In the genomic region with DNA sequence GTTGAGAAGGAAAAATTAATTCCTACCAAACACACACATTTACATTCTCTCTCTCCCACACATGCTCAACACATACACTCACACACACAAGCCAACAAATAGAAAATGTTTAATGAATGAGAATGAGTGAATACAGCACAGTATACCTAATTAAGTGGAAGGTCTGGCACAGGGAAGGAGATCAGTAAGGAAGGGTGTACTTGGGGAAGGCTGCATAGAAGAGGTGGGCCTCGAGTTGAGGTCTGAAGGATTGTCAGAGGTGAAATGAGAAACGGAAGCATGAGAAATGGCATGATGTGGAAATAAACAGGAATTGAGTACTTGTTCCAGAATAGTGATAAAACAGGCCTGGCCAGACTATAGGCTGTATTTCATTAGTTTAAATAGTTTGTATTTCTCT, we compare ENCODE assay signal across 1 cellular context.
TF ChIP-seq lines count a peak whose summit lies in the region.

No MANE protein-coding gene starts in this region.

TF ChIP-seq in K562, 482 proteins besides CTCF, POLR2A, EP300 and RAD21 (continued from another document):
- TF ChIP-seq, protein P1, sequence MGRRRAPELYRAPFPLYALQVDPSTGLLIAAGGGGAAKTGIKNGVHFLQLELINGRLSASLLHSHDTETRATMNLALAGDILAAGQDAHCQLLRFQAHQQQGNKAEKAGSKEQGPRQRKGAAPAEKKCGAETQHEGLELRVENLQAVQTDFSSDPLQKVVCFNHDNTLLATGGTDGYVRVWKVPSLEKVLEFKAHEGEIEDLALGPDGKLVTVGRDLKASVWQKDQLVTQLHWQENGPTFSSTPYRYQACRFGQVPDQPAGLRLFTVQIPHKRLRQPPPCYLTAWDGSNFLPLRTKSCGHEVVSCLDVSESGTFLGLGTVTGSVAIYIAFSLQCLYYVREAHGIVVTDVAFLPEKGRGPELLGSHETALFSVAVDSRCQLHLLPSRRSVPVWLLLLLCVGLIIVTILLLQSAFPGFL (CRISPR knock-in tag; IDR thresholded peaks at IDR 0.05) = no peak
- TF ChIP-seq, protein P2, sequence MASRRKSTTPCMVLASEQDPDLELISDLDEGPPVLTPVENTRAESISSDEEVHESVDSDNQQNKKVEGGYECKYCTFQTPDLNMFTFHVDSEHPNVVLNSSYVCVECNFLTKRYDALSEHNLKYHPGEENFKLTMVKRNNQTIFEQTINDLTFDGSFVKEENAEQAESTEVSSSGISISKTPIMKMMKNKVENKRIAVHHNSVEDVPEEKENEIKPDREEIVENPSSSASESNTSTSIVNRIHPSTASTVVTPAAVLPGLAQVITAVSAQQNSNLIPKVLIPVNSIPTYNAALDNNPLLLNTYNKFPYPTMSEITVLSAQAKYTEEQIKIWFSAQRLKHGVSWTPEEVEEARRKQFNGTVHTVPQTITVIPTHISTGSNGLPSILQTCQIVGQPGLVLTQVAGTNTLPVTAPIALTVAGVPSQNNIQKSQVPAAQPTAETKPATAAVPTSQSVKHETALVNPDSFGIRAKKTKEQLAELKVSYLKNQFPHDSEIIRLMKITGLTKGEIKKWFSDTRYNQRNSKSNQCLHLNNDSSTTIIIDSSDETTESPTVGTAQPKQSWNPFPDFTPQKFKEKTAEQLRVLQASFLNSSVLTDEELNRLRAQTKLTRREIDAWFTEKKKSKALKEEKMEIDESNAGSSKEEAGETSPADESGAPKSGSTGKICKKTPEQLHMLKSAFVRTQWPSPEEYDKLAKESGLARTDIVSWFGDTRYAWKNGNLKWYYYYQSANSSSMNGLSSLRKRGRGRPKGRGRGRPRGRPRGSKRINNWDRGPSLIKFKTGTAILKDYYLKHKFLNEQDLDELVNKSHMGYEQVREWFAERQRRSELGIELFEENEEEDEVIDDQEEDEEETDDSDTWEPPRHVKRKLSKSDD (conservative IDR thresholded peaks at IDR 0.05; ENCODE audit: low read length) = no peak
- TF ChIP-seq BRD4 (IDR thresholded peaks at IDR 0.05) = no peak
- TF ChIP-seq, protein P3, sequence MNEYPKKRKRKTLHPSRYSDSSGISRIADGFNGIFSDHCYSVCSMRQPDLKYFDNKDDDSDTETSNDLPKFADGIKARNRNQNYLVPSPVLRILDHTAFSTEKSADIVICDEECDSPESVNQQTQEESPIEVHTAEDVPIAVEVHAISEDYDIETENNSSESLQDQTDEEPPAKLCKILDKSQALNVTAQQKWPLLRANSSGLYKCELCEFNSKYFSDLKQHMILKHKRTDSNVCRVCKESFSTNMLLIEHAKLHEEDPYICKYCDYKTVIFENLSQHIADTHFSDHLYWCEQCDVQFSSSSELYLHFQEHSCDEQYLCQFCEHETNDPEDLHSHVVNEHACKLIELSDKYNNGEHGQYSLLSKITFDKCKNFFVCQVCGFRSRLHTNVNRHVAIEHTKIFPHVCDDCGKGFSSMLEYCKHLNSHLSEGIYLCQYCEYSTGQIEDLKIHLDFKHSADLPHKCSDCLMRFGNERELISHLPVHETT (CRISPR knock-in tag; conservative IDR thresholded peaks at IDR 0.05 in 1 of 2, IDR thresholded peaks at IDR 0.05 in 1 of 2) = no peak
